In the genomic region with DNA sequence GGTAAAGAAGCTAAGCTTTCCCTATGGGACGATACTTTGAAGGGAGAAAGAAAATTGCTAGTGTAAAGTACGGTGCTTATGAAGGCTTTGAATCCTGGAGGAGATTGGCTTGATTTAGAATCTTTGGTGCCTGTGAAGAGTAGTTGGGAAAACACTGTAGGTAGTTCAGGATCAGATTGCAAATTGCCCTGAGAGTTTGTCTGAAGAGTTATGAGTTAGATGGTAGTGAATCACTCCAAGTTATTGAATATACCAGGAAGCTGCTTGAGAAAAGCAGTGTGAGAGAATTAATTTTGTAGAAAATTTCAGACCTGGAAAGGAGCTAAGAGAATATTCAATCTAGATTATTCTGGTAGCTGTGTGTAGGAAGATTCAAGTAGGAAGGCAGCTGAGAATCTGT, we compare ENCODE assay signal across 18 cellular contexts. TPM values are rescaled to one million over a fixed set of nuclear protein-coding genes. Genes with fewer than 3 reads are reported as not detected.
DNase-seq lines count a peak whose midpoint lies in the region; TF ChIP-seq lines count a peak whose summit lies in the region.
"Had no signal": no experiment of that assay in that cellular context is flagged by ENCODE, and none has a peak within 500 bp of the region (broad histone marks: within the 10 kb centered on the region; RNA-seq: fewer than 3 reads in every experiment).

No MANE protein-coding gene starts in this region.

- CTCF ChIA-PET in HEK293 (lab: Yijun Ruan, JAX), result interaction anchor here (0.9 kb wide), 1 partner anchor 9 kb away, joined by 4 read pairs; no protein-coding TSS in a partner anchor
- CTCF ChIA-PET in SK-N-SH (lab: Yijun Ruan, JAX), result interaction anchor here (0.6 to 1.8 kb wide), 4 partner anchors 9 to 924 kb away, joined by 3 to 7 read pairs (median 5); no protein-coding TSS in a partner anchor

- H3K79me2 ChIP-seq in SK-N-SH (ENCODE audit: insufficient read depth), result peaks cover 71% of the 10 kb centered on the region
- peaks cover 100% of the 10 kb centered on the region for H3K79me2 ChIP-seq in hepatocyte
- H3K79me2 ChIP-seq in smooth muscle cell (ENCODE audit: low read depth), result peaks cover 97% of the 10 kb centered on the region

- H3K4me3 ChIP-seq in HEK293 (ENCODE audit: low read depth, low read length) (no peak overlapping the region), SK-N-SH (ENCODE audit: low read depth in 2 of 2, low read length in 1 of 2) (no peak overlapping the region), hepatocyte (no peak overlapping the region), smooth muscle cell (no peak overlapping the region)
- H3K4me3 ChIP-seq: GM12878, thoracic aorta had no signal

- H3K4me1 ChIP-seq in HEK293 (ENCODE audit: control insufficient read depth, insufficient read depth, low read length) (peaks cover 9% of the 10 kb centered on the region; the same call in 1 of the 2 replicates), SK-N-SH (ENCODE audit: control insufficient read depth in 1 of 2, insufficient read depth in 2 of 2, low read depth in 1 of 2, low read length in 1 of 2) (peaks cover 6 to 24% of the 10 kb centered on the region in 2 experiments; a peak in 3 of 4 replicates), hepatocyte (ENCODE audit: insufficient read depth) (peaks cover 6% of the 10 kb centered on the region), smooth muscle cell (ENCODE audit: low read depth) (no peaks in the 10 kb centered on the region)

- H3K9me3 ChIP-seq in HEK293 (ENCODE audit: control insufficient read depth, insufficient read depth, low read depth, low read length) (no peaks in the 10 kb centered on the region), SK-N-SH (no peaks in the 10 kb centered on the region), hepatocyte (ENCODE audit: low read depth) (no peaks in the 10 kb centered on the region), smooth muscle cell (replicated peaks; ENCODE audit: low read depth) (no peaks in the 10 kb centered on the region)
- H3K9me3 ChIP-seq: thoracic aorta had no signal

- H2AFZ ChIP-seq in SK-N-SH (ENCODE audit: low read depth) (no peak overlapping the region), hepatocyte (no peak overlapping the region), smooth muscle cell (ENCODE audit: low read depth) (no peak overlapping the region)

- no peaks in the 10 kb centered on the region for H3K36me3 Mint-ChIP-seq in immature natural killer cell

- peaks cover 7% of the 10 kb centered on the region for H3F3A ChIP-seq in SK-N-SH (replicated peaks; ENCODE audit: insufficient read depth)
- H3F3A ChIP-seq in smooth muscle cell (ENCODE audit: low read depth), result no peaks in the 10 kb centered on the region

- H3K36me3 ChIP-seq in HEK293 (ENCODE audit: control insufficient read depth in 2 of 2, insufficient read depth in 1 of 2, low read length in 2 of 2) (no peaks in the 10 kb centered on the region), SK-N-SH (replicated peaks in 1 of 2; ENCODE audit: control insufficient read depth in 1 of 2, insufficient read depth in 2 of 2, low read length in 1 of 2) (peaks cover 0 to 2% of the 10 kb centered on the region in 2 experiments), hepatocyte (replicated peaks; ENCODE audit: insufficient read depth, low read depth) (no peaks in the 10 kb centered on the region), smooth muscle cell (ENCODE audit: low read depth) (no peaks in the 10 kb centered on the region)
- H3K36me3 ChIP-seq: thoracic aorta had no signal

- no peak for TF ChIP-seq RAD21 in SK-N-SH (IDR thresholded peaks at IDR 0.05; ENCODE audit: low read length)

- no peaks in the 10 kb centered on the region for H3K9me3 Mint-ChIP-seq in immature natural killer cell
- H3K9me3 Mint-ChIP-seq: activated CD4-positive, alpha-beta T cell treated with anti-CD3 and anti-CD28 coated beads, Interleukin-2, amount 10 ng/mL, durations not matched to agents 24 days and 14 days; CD4-positive, alpha-beta memory T cell; nephron had no signal

- H3K27ac ChIP-seq in HEK293 (ENCODE audit: extremely low read depth, low read depth, low read length) (no peak overlapping the region), SK-N-SH (ENCODE audit: low read depth in 2 of 2, low read length in 1 of 2) (no peak overlapping the region), hepatocyte (peak overlapping the region; percentile 13), smooth muscle cell (ENCODE audit: low read depth) (peak overlapping the region; percentile 28)
- H3K27ac ChIP-seq: thoracic aorta had no signal

- H4K20me1 ChIP-seq in SK-N-SH (ENCODE audit: insufficient read depth) (peaks cover 7% of the 10 kb centered on the region; the same call in 1 of the 2 replicates), hepatocyte (ENCODE audit: insufficient read depth, poor library complexity, severe bottlenecking) (peaks cover 43% of the 10 kb centered on the region), smooth muscle cell (ENCODE audit: low read depth) (peaks cover 95% of the 10 kb centered on the region)

- no peak overlapping the region for H3K4me3 Mint-ChIP-seq in immature natural killer cell
- H3K4me3 Mint-ChIP-seq: activated CD4-positive, alpha-beta T cell treated with anti-CD3 and anti-CD28 coated beads, Interleukin-2, amount 10 ng/mL, durations not matched to agents 24 days and 14 days; nephron had no signal

- DNase-seq in SK-N-SH (no peak), hepatocyte (ENCODE audit: low spot score) (no peak), smooth muscle cell (lab: John Stamatoyannopoulos, UW; ENCODE audit: unreplicated experiment) (no peak), OCI-M1 (lab: John Stamatoyannopoulos, UW) (no peak), NAMALWA (ENCODE audit: low spot score) (no peak), immature natural killer cell (no peak)
- DNase-seq: activated CD4-positive, alpha-beta T cell treated with anti-CD3 and anti-CD28 coated beads, Interleukin-2, amount 10 ng/mL, durations not matched to agents 24 days and 14 days; CD4-positive, alpha-beta memory T cell; kidney glomerular epithelial cell; NCI-H1436; posterior cingulate gyrus; SHP77; stimulated activated CD4-positive, alpha-beta T cell treated with anti-CD3 and anti-CD28 coated beads, Interleukin-2, amount 100 ng/mL, for 24 hours; stimulated activated naive CD4-positive, alpha-beta T cell had no signal

- H3K9ac ChIP-seq in SK-N-SH (no peak overlapping the region), smooth muscle cell (ENCODE audit: low read depth) (no peak overlapping the region)

- peaks cover 0 to 2% (median 0%) of the 10 kb centered on the region in 3 donors for H3K27me3 Mint-ChIP-seq in immature natural killer cell (ENCODE audit: low read depth in 3 of 3)
- H3K27me3 Mint-ChIP-seq: activated CD4-positive, alpha-beta T cell treated with anti-CD3 and anti-CD28 coated beads, Interleukin-2, amount 10 ng/mL, durations not matched to agents 24 days and 14 days; CD4-positive, alpha-beta memory T cell had no signal

- H3K9me2 ChIP-seq in SK-N-SH (no peaks in the 10 kb centered on the region), hepatocyte (replicated peaks; ENCODE audit: insufficient read depth) (no peaks in the 10 kb centered on the region)

- H3K27me3 ChIP-seq in SK-N-SH (ENCODE audit: insufficient read depth) (no peaks in the 10 kb centered on the region), hepatocyte (no peaks in the 10 kb centered on the region), smooth muscle cell (ENCODE audit: low read depth) (no peaks in the 10 kb centered on the region)

- TF ChIP-seq CTCF in HEK293 (tag by site-specific recombination; IDR thresholded peaks at IDR 0.05) (no peak), SK-N-SH (IDR thresholded peaks at IDR 0.05) (no peak), hepatocyte (IDR thresholded peaks at IDR 0.05; ENCODE audit: poor library complexity) (no peak), smooth muscle cell (IDR thresholded peaks at IDR 0.05; ENCODE audit: borderline replicate concordance, insufficient read depth, poor library complexity, severe bottlenecking) (no peak)

- WGBS in SK-N-SH (ENCODE audit: low lambda C conversion rate), result 96% methylated on average over 2 of the region's 2 CpGs
- WGBS in hepatocyte (ENCODE audit: low lambda C conversion rate, missing lambda C conversion rate), result 87% methylated on average over 2 of the region's 2 CpGs
- 87% methylated on average over 2 of the region's 2 CpGs for WGBS in smooth muscle cell (ENCODE audit: low lambda C conversion rate)

- TF ChIP-seq EP300 in SK-N-SH (IDR thresholded peaks at IDR 0.05; ENCODE audit: borderline replicate concordance in 1 of 2, low read depth in 1 of 2, low read length in 1 of 2), result no peak

- H3K27ac Mint-ChIP-seq in immature natural killer cell, result no peak overlapping the region
- H3K27ac Mint-ChIP-seq: activated CD4-positive, alpha-beta T cell treated with anti-CD3 and anti-CD28 coated beads, Interleukin-2, amount 10 ng/mL, durations not matched to agents 24 days and 14 days; nephron had no signal

- H3K4me2 ChIP-seq in SK-N-SH (no peak overlapping the region), hepatocyte (no peak overlapping the region), smooth muscle cell (no peak overlapping the region)

- peaks cover 78 to 92% of the 10 kb centered on the region in 2 donors for H3K4me1 Mint-ChIP-seq in immature natural killer cell

- POLR2A ChIA-PET in HEK293 (lab: Yijun Ruan, JAX), result no interaction called here
- POLR2A ChIA-PET in SK-N-SH (lab: Yijun Ruan, JAX), result no interaction called here

TF ChIP-seq in HEK293, 187 proteins besides CTCF, POLR2A, EP300 and RAD21 (continues in another document):
- no peak for TF ChIP-seq ZNF169 (tag by site-specific recombination; IDR thresholded peaks at IDR 0.05)

TF ChIP-seq in SK-N-SH, 30 proteins besides CTCF, POLR2A, EP300 and RAD21:
- TF ChIP-seq GATA2 (CRISPR knock-in tag; IDR thresholded peaks at IDR 0.05) (no peak), FOSL2 (IDR thresholded peaks at IDR 0.05; ENCODE audit: borderline replicate concordance, low read depth) (peak; percentile 22; the same call in 1 of the 2 replicates)

RNA-seq across cellular contexts. Expression of a gene that starts 11.5 kb away (rescaled TPM):
- 19.7 and 24.2 TPM in 2 replicates for polyA plus RNA-seq in SK-N-SH (2012; rRNA removed)
- polyA plus RNA-seq in SK-N-SH (2012; cell fraction: cytosol; rRNA removed), result 28.5 and 31.1 TPM in 2 replicates
- 13.6 and 32.5 TPM in 2 replicates for polyA plus RNA-seq in SK-N-SH (2012; cell fraction: nucleus; rRNA removed)
- total RNA-seq in hepatocyte, result 140 and 150 TPM in 2 replicates
- polyA plus RNA-seq in hepatocyte, result 29.8 and 31.5 TPM in 2 replicates
- 112 and 115 TPM in 2 replicates for total RNA-seq in smooth muscle cell
- 20.3 and 31.4 TPM in 2 replicates for polyA plus RNA-seq in smooth muscle cell
- 10 to 100 TPM; 12.4 to 18.1 (median 14.4) TPM for polyA plus RNA-seq in immature natural killer cell

Comparison
In these comparisons a context has a peak if more than half of its experiments do, and no peak if none do; other contexts are left out.
1. H3K27ac ChIP-seq: peak in hepatocyte (single experiment) and smooth muscle cell (single experiment); none in HEK293 (single experiment) and SK-N-SH (0 of 2).